ENCODE assay signal across 15 cellular contexts in the genomic region with DNA sequence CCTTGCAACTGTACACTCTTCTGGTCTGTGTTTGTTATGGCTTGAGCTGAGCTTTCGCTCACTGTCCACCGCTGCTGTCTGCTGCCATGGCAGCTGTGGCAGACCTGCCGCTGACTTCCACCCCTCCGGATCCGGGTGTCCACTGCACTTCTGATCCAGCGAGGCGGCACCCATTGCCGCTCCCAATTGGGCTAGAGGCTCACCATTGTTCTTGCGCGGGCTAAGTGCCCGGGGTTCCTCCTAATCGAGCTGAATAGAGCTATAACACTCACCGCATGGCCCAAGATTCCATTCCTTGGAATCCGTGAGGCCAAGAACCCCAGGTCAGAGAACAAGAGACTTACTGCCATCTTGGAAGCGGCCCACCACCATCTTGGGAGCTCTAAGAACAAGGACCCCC. TPM values are rescaled to one million over a fixed set of nuclear protein-coding genes. Genes with fewer than 3 reads are reported as not detected.
DNase-seq lines count a peak whose midpoint lies in the region; ATAC-seq and TF ChIP-seq lines count a peak whose summit lies in the region.
"Had no signal": no experiment of that assay in that cellular context is flagged by ENCODE, and none has a peak within 500 bp of the region (broad histone marks: within the 10 kb centered on the region; RNA-seq: fewer than 3 reads in every experiment).

No MANE protein-coding gene starts in this region.

- H3K9me3 Mint-ChIP-seq in activated naive CD4-positive, alpha-beta T cell treated with anti-CD3 and anti-CD28 coated beads, Interleukin-2, amount 50 U/mL, for 24 hours: no peaks in the 10 kb centered on the region
- H3K9me3 Mint-ChIP-seq: stimulated activated naive B cell treated with anti-CD40 and anti-IgM and Interleukin-4, amounts not matched to agents 10 μg/mL and 1 μg/mL and 100 μg/mL, for 72 hours had no signal

- no peak overlapping the region for H3K4me3 ChIP-seq in thyroid gland (replicated peaks in 1 of 3)
- H3K4me3 ChIP-seq: esophagus muscularis mucosa, prostate gland had no signal

- peaks cover 16% of the 10 kb centered on the region for H3K36me3 Mint-ChIP-seq in activated naive CD4-positive, alpha-beta T cell treated with anti-CD3 and anti-CD28 coated beads, Interleukin-2, amount 50 U/mL, for 24 hours

- no peaks in the 10 kb centered on the region for H3K9me3 ChIP-seq in thyroid gland
- H3K9me3 ChIP-seq: esophagus muscularis mucosa, prostate gland had no signal

- H3K27ac ChIP-seq in thyroid gland: peak overlapping the region; percentile 83 to 92 (median 84)
- H3K27ac ChIP-seq: esophagus muscularis mucosa had no signal

- DNase-seq in activated naive CD4-positive, alpha-beta T cell (lab: John Stamatoyannopoulos, UW): no peak
- peak; percentile 38 for DNase-seq in activated CD8-positive, alpha-beta memory T cell treated with anti-CD3 and anti-CD28 coated beads, Interleukin-2, amount 50 U/mL, for 48 hours
- DNase-seq in left kidney (ENCODE audit: low read depth, low spot score) (peak; percentile 6), thyroid gland (peak; percentile 29 to 41), cardiac septum (ENCODE audit: low spot score) (no peak)
- DNase-seq: AML-193; EL; NCI-H1105 treated with DMSO at 0.1 percent for 48 hours; NCI-H510A; stimulated activated naive B cell treated with anti-CD40 and anti-IgM and Interleukin-4, amounts not matched to agents 10 μg/mL and 1 μg/mL and 100 μg/mL, for 72 hours had no signal

- no peak for TF ChIP-seq CTCF in thyroid gland (IDR thresholded peaks at IDR 0.05)

- intact Hi-C loops in thyroid gland (cut with DNase I) (no loop called here), cardiac septum (cut with DNase I) (no loop called here)

- peak overlapping the region; percentile 98 for H3K4me3 Mint-ChIP-seq in activated naive CD4-positive, alpha-beta T cell treated with anti-CD3 and anti-CD28 coated beads, Interleukin-2, amount 50 U/mL, for 24 hours

- H3K27me3 Mint-ChIP-seq in activated naive CD4-positive, alpha-beta T cell treated with anti-CD3 and anti-CD28 coated beads, Interleukin-2, amount 50 U/mL, for 24 hours: no peaks in the 10 kb centered on the region
- H3K27me3 Mint-ChIP-seq: stimulated activated naive B cell treated with anti-CD40 and anti-IgM and Interleukin-4, amounts not matched to agents 10 μg/mL and 1 μg/mL and 100 μg/mL, for 72 hours had no signal

- WGBS in thyroid gland, 2 donors: 96 to 99% methylated on average over 8 to 15 of the region's 15 CpGs

- H3K36me3 ChIP-seq in thyroid gland: peaks cover 15 to 17% of the 10 kb centered on the region in 2 donors

- no peak for TF ChIP-seq POLR2A in thyroid gland (IDR thresholded peaks at IDR 0.05)

- peak overlapping the region; percentile 99 for H3K27ac Mint-ChIP-seq in activated naive CD4-positive, alpha-beta T cell treated with anti-CD3 and anti-CD28 coated beads, Interleukin-2, amount 50 U/mL, for 24 hours

- ATAC-seq in GM18520 (IDR thresholded peaks at IDR 0.05; ENCODE audit: unreplicated experiment) (no peak), GM18511 (IDR thresholded peaks at IDR 0.05; ENCODE audit: unreplicated experiment) (no peak)
- ATAC-seq: stimulated activated naive B cell treated with anti-CD40 and anti-IgM and Interleukin-4, amounts not matched to agents 10 μg/mL and 1 μg/mL and 100 μg/mL, for 72 hours had no signal

- peaks cover 23 to 47% of the 10 kb centered on the region in 2 donors for H3K4me1 ChIP-seq in thyroid gland

- H3K4me1 Mint-ChIP-seq in activated naive CD4-positive, alpha-beta T cell treated with anti-CD3 and anti-CD28 coated beads, Interleukin-2, amount 50 U/mL, for 24 hours: peaks cover 58% of the 10 kb centered on the region

- no peaks in the 10 kb centered on the region for H3K27me3 ChIP-seq in thyroid gland
- H3K27me3 ChIP-seq: esophagus muscularis mucosa had no signal

RNA-seq across cellular contexts. Expression of a gene that starts 2.2 kb away (rescaled TPM):
- total RNA-seq in thyroid gland (100 to 1,000 TPM; 120 to 220 (median 166) TPM), cardiac septum (70.2 TPM)

RNA-seq across cellular contexts. Expression of a gene that starts 28.1 kb away (rescaled TPM):
- total RNA-seq in thyroid gland (10 to 100 TPM in 2 of 4 donors, 1 to 10 TPM in 2; 8.4 to 13.3 (median 10.2) TPM), cardiac septum (10.1 TPM)

RNA-seq across cellular contexts. Expression of a gene that starts 34.4 kb away (rescaled TPM):
- total RNA-seq in thyroid gland (100 to 1,000 TPM; 213 to 975 (median 755) TPM), cardiac septum (14.2 TPM)

Comparison
In these comparisons a context has a peak if more than half of its experiments do, and no peak if none do; other contexts are left out.
1. DNase-seq: peak in activated CD8-positive, alpha-beta memory T cell treated with anti-CD3 and anti-CD28 coated beads, Interleukin-2, amount 50 U/mL, for 48 hours (single experiment), left kidney (single experiment) and thyroid gland (2 of 2); none in activated naive CD4-positive, alpha-beta T cell (0 of 4) and cardiac septum (single experiment).
2. RNA of a gene that starts 34.4 kb away (total RNA-seq): 213 to 975 TPM in thyroid gland; 14.2 TPM in cardiac septum (single experiment); every median in the first group is over 10 times any median in the second.